In genomic region chr2:29106980-29107388, GRCh38 we compare ENCODE assay signal across 1 cellular context.
TF ChIP-seq lines count a peak whose summit lies in the region.

No MANE protein-coding gene starts in this region.

TF ChIP-seq in HCT116, 20 proteins besides CTCF, POLR2A, EP300 and RAD21 (continued from another document):
- TF ChIP-seq, protein P1, sequence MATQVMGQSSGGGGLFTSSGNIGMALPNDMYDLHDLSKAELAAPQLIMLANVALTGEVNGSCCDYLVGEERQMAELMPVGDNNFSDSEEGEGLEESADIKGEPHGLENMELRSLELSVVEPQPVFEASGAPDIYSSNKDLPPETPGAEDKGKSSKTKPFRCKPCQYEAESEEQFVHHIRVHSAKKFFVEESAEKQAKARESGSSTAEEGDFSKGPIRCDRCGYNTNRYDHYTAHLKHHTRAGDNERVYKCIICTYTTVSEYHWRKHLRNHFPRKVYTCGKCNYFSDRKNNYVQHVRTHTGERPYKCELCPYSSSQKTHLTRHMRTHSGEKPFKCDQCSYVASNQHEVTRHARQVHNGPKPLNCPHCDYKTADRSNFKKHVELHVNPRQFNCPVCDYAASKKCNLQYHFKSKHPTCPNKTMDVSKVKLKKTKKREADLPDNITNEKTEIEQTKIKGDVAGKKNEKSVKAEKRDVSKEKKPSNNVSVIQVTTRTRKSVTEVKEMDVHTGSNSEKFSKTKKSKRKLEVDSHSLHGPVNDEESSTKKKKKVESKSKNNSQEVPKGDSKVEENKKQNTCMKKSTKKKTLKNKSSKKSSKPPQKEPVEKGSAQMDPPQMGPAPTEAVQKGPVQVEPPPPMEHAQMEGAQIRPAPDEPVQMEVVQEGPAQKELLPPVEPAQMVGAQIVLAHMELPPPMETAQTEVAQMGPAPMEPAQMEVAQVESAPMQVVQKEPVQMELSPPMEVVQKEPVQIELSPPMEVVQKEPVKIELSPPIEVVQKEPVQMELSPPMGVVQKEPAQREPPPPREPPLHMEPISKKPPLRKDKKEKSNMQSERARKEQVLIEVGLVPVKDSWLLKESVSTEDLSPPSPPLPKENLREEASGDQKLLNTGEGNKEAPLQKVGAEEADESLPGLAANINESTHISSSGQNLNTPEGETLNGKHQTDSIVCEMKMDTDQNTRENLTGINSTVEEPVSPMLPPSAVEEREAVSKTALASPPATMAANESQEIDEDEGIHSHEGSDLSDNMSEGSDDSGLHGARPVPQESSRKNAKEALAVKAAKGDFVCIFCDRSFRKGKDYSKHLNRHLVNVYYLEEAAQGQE (IDR thresholded peaks at IDR 0.05; ENCODE audit: low read depth) = no peak
- TF ChIP-seq SIN3A (IDR thresholded peaks at IDR 0.05; ENCODE audit: low read depth) (no peak), FOSL1 (IDR thresholded peaks at IDR 0.05; ENCODE audit: low read depth) (peak; percentile 79), CBX3 (IDR thresholded peaks at IDR 0.05; ENCODE audit: low read depth) (peak; percentile 74; the same call in 1 of the 2 replicates), JUND (IDR thresholded peaks at IDR 0.05) (peak; percentile 84)
